Comparison of ENCODE assay signal across 1 cellular context in the genomic region with DNA sequence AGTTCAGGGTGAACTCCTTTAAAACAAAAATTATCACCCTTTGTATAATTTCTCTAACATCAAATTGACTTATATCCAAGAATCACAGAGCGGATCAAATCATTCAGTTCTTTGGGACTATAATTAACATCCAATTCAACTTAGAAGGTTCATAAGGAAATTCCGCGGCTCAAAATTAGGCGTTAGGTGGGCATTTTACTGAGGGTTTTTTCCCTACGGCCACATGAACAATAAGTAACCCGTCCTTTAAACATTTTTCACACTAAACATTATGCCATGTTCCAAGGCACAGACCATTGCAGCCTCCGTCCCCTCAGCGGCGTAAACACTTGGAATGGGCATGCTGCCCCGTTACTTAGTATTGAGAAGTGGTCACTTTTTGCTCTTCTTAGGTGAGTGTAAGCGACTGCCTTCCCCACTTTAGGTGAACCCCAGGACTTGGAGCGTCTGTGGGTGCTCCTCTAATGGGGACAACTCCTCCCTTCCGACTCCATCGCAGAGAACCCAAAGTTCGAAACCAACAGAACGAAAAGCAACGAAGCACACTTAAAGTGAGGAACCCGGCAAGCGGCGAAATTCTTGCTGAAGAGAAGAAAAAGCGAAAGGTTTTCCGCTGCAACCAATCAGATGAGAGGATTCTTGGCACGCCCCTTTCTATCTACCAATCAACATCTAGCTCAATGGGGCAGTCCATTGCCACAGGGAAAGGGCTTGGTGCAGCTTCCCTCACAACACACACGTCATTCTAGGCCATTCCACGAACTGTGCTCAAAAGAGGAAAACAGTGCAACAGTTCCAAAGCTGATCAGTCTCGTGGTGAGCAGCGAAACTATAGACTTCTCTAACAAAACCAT.
TF ChIP-seq lines count a peak whose summit lies in the region.

No MANE protein-coding gene starts in this region.

TF ChIP-seq in HepG2, 621 proteins besides CTCF, POLR2A, EP300 and RAD21 (continued from another document and continues in another):
- TF ChIP-seq, protein P1, sequence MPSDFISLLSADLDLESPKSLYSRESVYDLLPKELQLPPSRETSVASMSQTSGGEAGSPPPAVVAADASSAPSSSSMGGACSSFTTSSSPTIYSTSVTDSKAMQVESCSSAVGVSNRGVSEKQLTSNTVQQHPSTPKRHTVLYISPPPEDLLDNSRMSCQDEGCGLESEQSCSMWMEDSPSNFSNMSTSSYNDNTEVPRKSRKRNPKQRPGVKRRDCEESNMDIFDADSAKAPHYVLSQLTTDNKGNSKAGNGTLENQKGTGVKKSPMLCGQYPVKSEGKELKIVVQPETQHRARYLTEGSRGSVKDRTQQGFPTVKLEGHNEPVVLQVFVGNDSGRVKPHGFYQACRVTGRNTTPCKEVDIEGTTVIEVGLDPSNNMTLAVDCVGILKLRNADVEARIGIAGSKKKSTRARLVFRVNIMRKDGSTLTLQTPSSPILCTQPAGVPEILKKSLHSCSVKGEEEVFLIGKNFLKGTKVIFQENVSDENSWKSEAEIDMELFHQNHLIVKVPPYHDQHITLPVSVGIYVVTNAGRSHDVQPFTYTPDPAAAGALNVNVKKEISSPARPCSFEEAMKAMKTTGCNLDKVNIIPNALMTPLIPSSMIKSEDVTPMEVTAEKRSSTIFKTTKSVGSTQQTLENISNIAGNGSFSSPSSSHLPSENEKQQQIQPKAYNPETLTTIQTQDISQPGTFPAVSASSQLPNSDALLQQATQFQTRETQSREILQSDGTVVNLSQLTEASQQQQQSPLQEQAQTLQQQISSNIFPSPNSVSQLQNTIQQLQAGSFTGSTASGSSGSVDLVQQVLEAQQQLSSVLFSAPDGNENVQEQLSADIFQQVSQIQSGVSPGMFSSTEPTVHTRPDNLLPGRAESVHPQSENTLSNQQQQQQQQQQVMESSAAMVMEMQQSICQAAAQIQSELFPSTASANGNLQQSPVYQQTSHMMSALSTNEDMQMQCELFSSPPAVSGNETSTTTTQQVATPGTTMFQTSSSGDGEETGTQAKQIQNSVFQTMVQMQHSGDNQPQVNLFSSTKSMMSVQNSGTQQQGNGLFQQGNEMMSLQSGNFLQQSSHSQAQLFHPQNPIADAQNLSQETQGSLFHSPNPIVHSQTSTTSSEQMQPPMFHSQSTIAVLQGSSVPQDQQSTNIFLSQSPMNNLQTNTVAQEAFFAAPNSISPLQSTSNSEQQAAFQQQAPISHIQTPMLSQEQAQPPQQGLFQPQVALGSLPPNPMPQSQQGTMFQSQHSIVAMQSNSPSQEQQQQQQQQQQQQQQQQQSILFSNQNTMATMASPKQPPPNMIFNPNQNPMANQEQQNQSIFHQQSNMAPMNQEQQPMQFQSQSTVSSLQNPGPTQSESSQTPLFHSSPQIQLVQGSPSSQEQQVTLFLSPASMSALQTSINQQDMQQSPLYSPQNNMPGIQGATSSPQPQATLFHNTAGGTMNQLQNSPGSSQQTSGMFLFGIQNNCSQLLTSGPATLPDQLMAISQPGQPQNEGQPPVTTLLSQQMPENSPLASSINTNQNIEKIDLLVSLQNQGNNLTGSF (CRISPR knock-in tag; IDR thresholded peaks at IDR 0.05): no peak
- TF ChIP-seq SMYD3 (CRISPR knock-in tag; IDR thresholded peaks at IDR 0.05): peak; percentile 74; the same call in 1 of the 2 replicates
- TF ChIP-seq RFXANK (CRISPR knock-in tag; IDR thresholded peaks at IDR 0.05): no peak
- TF ChIP-seq, protein P2, sequence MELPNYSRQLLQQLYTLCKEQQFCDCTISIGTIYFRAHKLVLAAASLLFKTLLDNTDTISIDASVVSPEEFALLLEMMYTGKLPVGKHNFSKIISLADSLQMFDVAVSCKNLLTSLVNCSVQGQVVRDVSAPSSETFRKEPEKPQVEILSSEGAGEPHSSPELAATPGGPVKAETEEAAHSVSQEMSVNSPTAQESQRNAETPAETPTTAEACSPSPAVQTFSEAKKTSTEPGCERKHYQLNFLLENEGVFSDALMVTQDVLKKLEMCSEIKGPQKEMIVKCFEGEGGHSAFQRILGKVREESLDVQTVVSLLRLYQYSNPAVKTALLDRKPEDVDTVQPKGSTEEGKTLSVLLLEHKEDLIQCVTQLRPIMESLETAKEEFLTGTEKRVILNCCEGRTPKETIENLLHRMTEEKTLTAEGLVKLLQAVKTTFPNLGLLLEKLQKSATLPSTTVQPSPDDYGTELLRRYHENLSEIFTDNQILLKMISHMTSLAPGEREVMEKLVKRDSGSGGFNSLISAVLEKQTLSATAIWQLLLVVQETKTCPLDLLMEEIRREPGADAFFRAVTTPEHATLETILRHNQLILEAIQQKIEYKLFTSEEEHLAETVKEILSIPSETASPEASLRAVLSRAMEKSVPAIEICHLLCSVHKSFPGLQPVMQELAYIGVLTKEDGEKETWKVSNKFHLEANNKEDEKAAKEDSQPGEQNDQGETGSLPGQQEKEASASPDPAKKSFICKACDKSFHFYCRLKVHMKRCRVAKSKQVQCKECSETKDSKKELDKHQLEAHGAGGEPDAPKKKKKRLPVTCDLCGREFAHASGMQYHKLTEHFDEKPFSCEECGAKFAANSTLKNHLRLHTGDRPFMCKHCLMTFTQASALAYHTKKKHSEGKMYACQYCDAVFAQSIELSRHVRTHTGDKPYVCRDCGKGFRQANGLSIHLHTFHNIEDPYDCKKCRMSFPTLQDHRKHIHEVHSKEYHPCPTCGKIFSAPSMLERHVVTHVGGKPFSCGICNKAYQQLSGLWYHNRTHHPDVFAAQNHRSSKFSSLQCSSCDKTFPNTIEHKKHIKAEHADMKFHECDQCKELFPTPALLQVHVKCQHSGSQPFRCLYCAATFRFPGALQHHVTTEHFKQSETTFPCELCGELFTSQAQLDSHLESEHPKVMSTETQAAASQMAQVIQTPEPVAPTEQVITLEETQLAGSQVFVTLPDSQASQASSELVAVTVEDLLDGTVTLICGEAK (IDR thresholded peaks at IDR 0.05): no peak
- TF ChIP-seq, protein P2 (CRISPR knock-in tag; IDR thresholded peaks at IDR 0.05): 0 out of 2 replicates have a peak, but pooled peaks have one; percentile 25
- TF ChIP-seq, protein P3, sequence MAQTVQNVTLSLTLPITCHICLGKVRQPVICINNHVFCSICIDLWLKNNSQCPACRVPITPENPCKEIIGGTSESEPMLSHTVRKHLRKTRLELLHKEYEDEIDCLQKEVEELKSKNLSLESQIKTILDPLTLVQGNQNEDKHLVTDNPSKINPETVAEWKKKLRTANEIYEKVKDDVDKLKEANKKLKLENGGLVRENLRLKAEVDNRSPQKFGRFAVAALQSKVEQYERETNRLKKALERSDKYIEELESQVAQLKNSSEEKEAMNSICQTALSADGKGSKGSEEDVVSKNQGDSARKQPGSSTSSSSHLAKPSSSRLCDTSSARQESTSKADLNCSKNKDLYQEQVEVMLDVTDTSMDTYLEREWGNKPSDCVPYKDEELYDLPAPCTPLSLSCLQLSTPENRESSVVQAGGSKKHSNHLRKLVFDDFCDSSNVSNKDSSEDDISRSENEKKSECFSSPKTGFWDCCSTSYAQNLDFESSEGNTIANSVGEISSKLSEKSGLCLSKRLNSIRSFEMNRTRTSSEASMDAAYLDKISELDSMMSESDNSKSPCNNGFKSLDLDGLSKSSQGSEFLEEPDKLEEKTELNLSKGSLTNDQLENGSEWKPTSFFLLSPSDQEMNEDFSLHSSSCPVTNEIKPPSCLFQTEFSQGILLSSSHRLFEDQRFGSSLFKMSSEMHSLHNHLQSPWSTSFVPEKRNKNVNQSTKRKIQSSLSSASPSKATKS (CRISPR knock-in tag; IDR thresholded peaks at IDR 0.05): no peak
- no peak; the same call in 1 of the 2 replicates for TF ChIP-seq ZNF205 (CRISPR knock-in tag; IDR thresholded peaks at IDR 0.05)
- no peak for TF ChIP-seq JUNB (CRISPR knock-in tag; IDR thresholded peaks at IDR 0.05; ENCODE audit: borderline replicate concordance)
- no peak for TF ChIP-seq ATM (IDR thresholded peaks at IDR 0.05; ENCODE audit: borderline replicate concordance)
- TF ChIP-seq, protein P4, sequence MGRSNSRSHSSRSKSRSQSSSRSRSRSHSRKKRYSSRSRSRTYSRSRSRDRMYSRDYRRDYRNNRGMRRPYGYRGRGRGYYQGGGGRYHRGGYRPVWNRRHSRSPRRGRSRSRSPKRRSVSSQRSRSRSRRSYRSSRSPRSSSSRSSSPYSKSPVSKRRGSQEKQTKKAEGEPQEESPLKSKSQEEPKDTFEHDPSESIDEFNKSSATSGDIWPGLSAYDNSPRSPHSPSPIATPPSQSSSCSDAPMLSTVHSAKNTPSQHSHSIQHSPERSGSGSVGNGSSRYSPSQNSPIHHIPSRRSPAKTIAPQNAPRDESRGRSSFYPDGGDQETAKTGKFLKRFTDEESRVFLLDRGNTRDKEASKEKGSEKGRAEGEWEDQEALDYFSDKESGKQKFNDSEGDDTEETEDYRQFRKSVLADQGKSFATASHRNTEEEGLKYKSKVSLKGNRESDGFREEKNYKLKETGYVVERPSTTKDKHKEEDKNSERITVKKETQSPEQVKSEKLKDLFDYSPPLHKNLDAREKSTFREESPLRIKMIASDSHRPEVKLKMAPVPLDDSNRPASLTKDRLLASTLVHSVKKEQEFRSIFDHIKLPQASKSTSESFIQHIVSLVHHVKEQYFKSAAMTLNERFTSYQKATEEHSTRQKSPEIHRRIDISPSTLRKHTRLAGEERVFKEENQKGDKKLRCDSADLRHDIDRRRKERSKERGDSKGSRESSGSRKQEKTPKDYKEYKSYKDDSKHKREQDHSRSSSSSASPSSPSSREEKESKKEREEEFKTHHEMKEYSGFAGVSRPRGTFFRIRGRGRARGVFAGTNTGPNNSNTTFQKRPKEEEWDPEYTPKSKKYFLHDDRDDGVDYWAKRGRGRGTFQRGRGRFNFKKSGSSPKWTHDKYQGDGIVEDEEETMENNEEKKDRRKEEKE (IDR thresholded peaks at IDR 0.05): no peak
- 0 out of 2 replicates have a peak, but pooled peaks have one; percentile 54 for TF ChIP-seq ZNF335 (CRISPR knock-in tag; IDR thresholded peaks at IDR 0.05)
- TF ChIP-seq, protein P5, sequence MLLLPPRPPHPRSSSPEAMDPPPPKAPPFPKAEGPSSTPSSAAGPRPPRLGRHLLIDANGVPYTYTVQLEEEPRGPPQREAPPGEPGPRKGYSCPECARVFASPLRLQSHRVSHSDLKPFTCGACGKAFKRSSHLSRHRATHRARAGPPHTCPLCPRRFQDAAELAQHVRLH (CRISPR knock-in tag; IDR thresholded peaks at IDR 0.05; ENCODE audit: borderline replicate concordance, low read depth): no peak
- TF ChIP-seq FOXM1 (CRISPR knock-in tag; IDR thresholded peaks at IDR 0.05): no peak
- no peak for TF ChIP-seq HMG20A (CRISPR knock-in tag; IDR thresholded peaks at IDR 0.05; ENCODE audit: borderline replicate concordance)
- no peak for TF ChIP-seq CBX5 (CRISPR knock-in tag; IDR thresholded peaks at IDR 0.05; ENCODE audit: borderline replicate concordance)
- TF ChIP-seq SP2 (CRISPR knock-in tag; IDR thresholded peaks at IDR 0.05): no peak
- no peak for TF ChIP-seq ZSCAN20 (CRISPR knock-in tag; IDR thresholded peaks at IDR 0.05; ENCODE audit: borderline replicate concordance)
- no peak for TF ChIP-seq PCBP2 (optimal IDR thresholded peaks at IDR 0.05; ENCODE audit: low read depth, low read length, poor library complexity, severe bottlenecking)
- no peak for TF ChIP-seq CREB1 (IDR thresholded peaks at IDR 0.05)
- TF ChIP-seq CREB1 (CRISPR knock-in tag; IDR thresholded peaks at IDR 0.05): peak; percentile 94; the same call in 1 of the 2 replicates
- TF ChIP-seq, protein P6, sequence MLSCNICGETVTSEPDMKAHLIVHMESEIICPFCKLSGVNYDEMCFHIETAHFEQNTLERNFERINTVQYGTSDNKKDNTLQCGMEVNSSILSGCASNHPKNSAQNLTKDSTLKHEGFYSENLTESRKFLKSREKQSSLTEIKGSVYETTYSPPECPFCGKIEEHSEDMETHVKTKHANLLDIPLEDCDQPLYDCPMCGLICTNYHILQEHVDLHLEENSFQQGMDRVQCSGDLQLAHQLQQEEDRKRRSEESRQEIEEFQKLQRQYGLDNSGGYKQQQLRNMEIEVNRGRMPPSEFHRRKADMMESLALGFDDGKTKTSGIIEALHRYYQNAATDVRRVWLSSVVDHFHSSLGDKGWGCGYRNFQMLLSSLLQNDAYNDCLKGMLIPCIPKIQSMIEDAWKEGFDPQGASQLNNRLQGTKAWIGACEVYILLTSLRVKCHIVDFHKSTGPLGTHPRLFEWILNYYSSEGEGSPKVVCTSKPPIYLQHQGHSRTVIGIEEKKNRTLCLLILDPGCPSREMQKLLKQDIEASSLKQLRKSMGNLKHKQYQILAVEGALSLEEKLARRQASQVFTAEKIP (CRISPR knock-in tag; IDR thresholded peaks at IDR 0.05; ENCODE audit: borderline replicate concordance): no peak
- TF ChIP-seq, protein P7, sequence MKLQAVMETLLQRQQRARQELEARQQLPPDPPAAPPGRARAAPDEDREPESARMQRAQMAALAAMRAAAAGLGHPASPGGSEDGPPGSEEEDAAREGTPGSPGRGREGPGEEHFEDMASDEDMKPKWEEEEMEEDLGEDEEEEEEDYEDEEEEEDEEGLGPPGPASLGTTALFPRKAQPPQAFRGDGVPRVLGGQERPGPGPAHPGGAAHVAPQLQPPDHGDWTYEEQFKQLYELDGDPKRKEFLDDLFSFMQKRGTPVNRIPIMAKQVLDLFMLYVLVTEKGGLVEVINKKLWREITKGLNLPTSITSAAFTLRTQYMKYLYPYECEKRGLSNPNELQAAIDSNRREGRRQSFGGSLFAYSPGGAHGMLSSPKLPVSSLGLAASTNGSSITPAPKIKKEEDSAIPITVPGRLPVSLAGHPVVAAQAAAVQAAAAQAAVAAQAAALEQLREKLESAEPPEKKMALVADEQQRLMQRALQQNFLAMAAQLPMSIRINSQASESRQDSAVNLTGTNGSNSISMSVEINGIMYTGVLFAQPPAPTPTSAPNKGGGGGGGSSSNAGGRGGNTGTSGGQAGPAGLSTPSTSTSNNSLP (IDR thresholded peaks at IDR 0.05; ENCODE audit: low read depth, low read length): no peak
